Comparison of ENCODE assay signal across 9 cellular contexts in genomic region chr1:25875856-25876692, GRCh38. TPM values are rescaled to one million over a fixed set of nuclear protein-coding genes. Genes with fewer than 3 reads are reported as not detected.
A peak's percentile ranks its signal among the peaks of the same experiment; 100 is the strongest.
DNase-seq lines count a peak whose midpoint lies in the region; ATAC-seq, FAIRE-seq and TF ChIP-seq lines count a peak whose summit lies in the region.
"Had no signal": no experiment of that assay in that cellular context is flagged by ENCODE, and none has a peak within 500 bp of the region (broad histone marks: within the 10 kb centered on the region; RNA-seq: fewer than 3 reads in every experiment).

No MANE protein-coding gene starts in this region.

- peak; percentile 25 for ATAC-seq in GM19324 (IDR thresholded peaks at IDR 0.05; ENCODE audit: low FRiP score, unreplicated experiment)
- peak; percentile 57 to 59 (median 58) for ATAC-seq in natural killer cell

- H2BK5ac ChIP-seq in H1 (ENCODE audit: low read depth, low read length), result peak overlapping the region; percentile 73; the same call in 1 of the 2 replicates

- no peak overlapping the region for H2AK5ac ChIP-seq in H1 (ENCODE audit: low read depth, low read length)

- TF ChIP-seq EP300 in H1 (IDR thresholded peaks at IDR 0.05; ENCODE audit: borderline replicate concordance in 1 of 2, low read depth in 2 of 2, low read length in 2 of 2), result no peak

- H3K14ac ChIP-seq in H1 (ENCODE audit: insufficient read length), result no peak overlapping the region

- POLR2A ChIA-PET in H1 (lab: Charles Lee; ENCODE audit: partially characterized antibody), result interaction anchor here (0.5 to 4.1 kb wide), 18 partner anchors 9 to 435 kb away, joined by 3 to 29 read pairs (median 5); partner anchors contain the start of gene STMN1

- peaks cover 0 to 16% of the 10 kb centered on the region in 2 donors for H3K4me1 Mint-ChIP-seq in natural killer cell

- H3K4me2 ChIP-seq in MM.1S (ENCODE audit: low read depth, low read length), result peak overlapping the region; percentile 86; the same call in 1 of the 2 replicates
- H3K4me2 ChIP-seq in H1 (ENCODE audit: insufficient read depth in 1 of 2, low read depth in 2 of 2, low read length in 2 of 2), result peak overlapping the region; percentile 68 to 79

- H2BK12ac ChIP-seq in H1 (ENCODE audit: low read depth, low read length), result 0 out of 2 replicates have a peak overlapping the region, but pooled peaks have one; percentile 22

- H4K5ac ChIP-seq in H1 (ENCODE audit: insufficient read length, low read depth, low read length), result peak overlapping the region; percentile 32

- no peak overlapping the region for H2BK120ac ChIP-seq in H1 (replicated peaks; ENCODE audit: low read depth, low read length)

- H3K9me2 ChIP-seq in MM.1S (replicated peaks; ENCODE audit: insufficient read depth, low read length), result no peaks in the 10 kb centered on the region

- H3K79me2 ChIP-seq in MM.1S (ENCODE audit: low read length) (no peaks in the 10 kb centered on the region), H1 (ENCODE audit: control insufficient read depth in 1 of 2, insufficient read depth in 2 of 2, low read length in 2 of 2) (no peaks in the 10 kb centered on the region)

- H3K27me3 ChIP-seq in MM.1S (replicated peaks; ENCODE audit: insufficient read depth, low read length) (peaks cover 9% of the 10 kb centered on the region; the same call in 1 of the 2 replicates), H1 (replicated peaks in 1 of 4; ENCODE audit: control insufficient read depth in 3 of 4, extremely low read depth in 1 of 4, insufficient read depth in 3 of 4, low read length in 3 of 4) (peaks cover 0 to 3% (median 1%) of the 10 kb centered on the region in 4 experiments; a peak in 4 of 7 replicates)

- no peaks in the 10 kb centered on the region for H3K9me3 Mint-ChIP-seq in natural killer cell

- no peak; a peak in 1 of 3 replicates for TF ChIP-seq POLR2A in H1 (IDR thresholded peaks at IDR 0.05; ENCODE audit: control extremely low read depth in 1 of 2, low read depth in 2 of 2, low read length in 2 of 2)

- no peak for TF ChIP-seq RAD21 in H1 (IDR thresholded peaks at IDR 0.05 in 1 of 2, conservative IDR thresholded peaks at IDR 0.05 in 1 of 2; ENCODE audit: low read depth in 2 of 2, low read length in 2 of 2)

- WGBS in H1 (ENCODE audit: extremely low coverage in 1 of 2, insufficient coverage in 1 of 2, insufficient read length in 1 of 2, insufficient replicate concordance in 2 of 2, low coverage in 1 of 2, low lambda C conversion rate in 2 of 2, missing lambda C conversion rate in 1 of 2), 2 experiments, result 22% methylated on average over 15 of the region's 32 CpGs; no CpG with 5 or more reads in 1 of the 2 experiments

- no peak for FAIRE-seq in H1 (lab: Jason Lieb, UNC)

- H2AFZ ChIP-seq in MM.1S (ENCODE audit: low read length), result peak overlapping the region; percentile 70; the same call in 1 of the 2 replicates
- H2AFZ ChIP-seq in H1 (ENCODE audit: low read length), result peak overlapping the region; percentile 56; the same call in 1 of the 2 replicates

- intact Hi-C loops in natural killer cell (cut with micrococcal nuclease), result no loop called here

- peaks cover 6% of the 10 kb centered on the region; the same call in 1 of the 2 replicates for H3K4me1 ChIP-seq in MM.1S (ENCODE audit: low read length)
- peaks cover 0 to 13% (median 11%) of the 10 kb centered on the region in 4 experiments; a peak in 5 of 7 replicates for H3K4me1 ChIP-seq in H1 (replicated peaks in 1 of 4; ENCODE audit: control insufficient read depth in 3 of 4, insufficient read depth in 4 of 4, low read length in 3 of 4)

- H3F3A ChIP-seq in MM.1S (ENCODE audit: insufficient read depth, low read length), result no peaks in the 10 kb centered on the region

- H3K27ac Mint-ChIP-seq in natural killer cell, result peak overlapping the region in 1 of 2 donors; percentile 86

- no peaks in the 10 kb centered on the region for H3K27me3 Mint-ChIP-seq in natural killer cell (ENCODE audit: low read depth in 2 of 2)

- no peak for TF ChIP-seq CTCF in MM.1S (IDR thresholded peaks at IDR 0.05; ENCODE audit: low read length)
- no peak for TF ChIP-seq CTCF in H1 (IDR thresholded peaks at IDR 0.05; ENCODE audit: control extremely low read depth in 1 of 3, insufficient read depth in 1 of 3, low read depth in 1 of 3, low read length in 3 of 3)
- TF ChIP-seq CTCF in natural killer cell (IDR thresholded peaks at IDR 0.05), result no peak

- H3K4ac ChIP-seq in H1 (replicated peaks; ENCODE audit: insufficient read length, low read depth, low read length), result no peak overlapping the region

- H3K79me1 ChIP-seq in H1 (ENCODE audit: low read depth, low read length), result peaks cover 2% of the 10 kb centered on the region

- no peak overlapping the region; the same call in 1 of the 2 replicates for H2BK20ac ChIP-seq in H1 (ENCODE audit: low read length)

- H3K36me3 Mint-ChIP-seq in natural killer cell, result no peaks in the 10 kb centered on the region

- no peak overlapping the region for H3K9ac ChIP-seq in MM.1S (ENCODE audit: low read length)
- peak overlapping the region in 3 of 4 experiments; percentile 6 to 40 (median 14); a peak in 5 of 7 replicates for H3K9ac ChIP-seq in H1 (replicated peaks in 1 of 4; ENCODE audit: extremely low read depth in 1 of 4, low read depth in 3 of 4, low read length in 3 of 4)

- H3K4me3 ChIP-seq in MM.1S (ENCODE audit: low read length), result peak overlapping the region; percentile 52
- peak overlapping the region; percentile 26 to 69 (median 48) for H3K4me3 ChIP-seq in H1 (ENCODE audit: extremely low read depth in 1 of 4, insufficient read depth in 2 of 4, low read depth in 3 of 4, low read length in 4 of 4)
- H3K4me3 ChIP-seq: SK-N-MC had no signal

- no peak overlapping the region for H4K91ac ChIP-seq in H1 (replicated peaks; ENCODE audit: insufficient read length, low read length)

- H3K9me3 ChIP-seq in MM.1S (replicated peaks; ENCODE audit: insufficient read depth, low read length), result no peaks in the 10 kb centered on the region
- no peaks in the 10 kb centered on the region for H3K9me3 ChIP-seq in H1 (ENCODE audit: insufficient read depth in 2 of 2, low read depth in 1 of 2, low read length in 1 of 2)

- H2BK15ac ChIP-seq in H1 (ENCODE audit: low read length), result 0 out of 2 replicates have a peak overlapping the region, but pooled peaks have one; percentile 81

- no peaks in the 10 kb centered on the region for H3K36me3 ChIP-seq in MM.1S (replicated peaks; ENCODE audit: insufficient read depth, low read length)
- H3K36me3 ChIP-seq in H1 (ENCODE audit: control insufficient read depth in 2 of 4, insufficient read depth in 4 of 4, low read length in 3 of 4), result no peaks in the 10 kb centered on the region

- peak overlapping the region; percentile 73; the same call in 1 of the 2 replicates for H4K8ac ChIP-seq in H1 (ENCODE audit: extremely low read depth, insufficient read depth, low read length)

- peaks cover 8% of the 10 kb centered on the region for H3K23me2 ChIP-seq in H1 (ENCODE audit: low read depth, low read length)

- no peak for DNase-seq in MM.1S
- no peak for DNase-seq in H1 (ENCODE audit: low read depth in 1 of 2, low spot score in 2 of 2)
- no peak for DNase-seq in natural killer cell
- DNase-seq in mucosa of gallbladder (ENCODE audit: low spot score), result no peak
- DNase-seq in CD1c-positive myeloid dendritic cell (ENCODE audit: extremely low spot score), result no peak
- no peak for DNase-seq in middle frontal gyrus (ENCODE audit: extremely low spot score, low spot score)
- DNase-seq in retina, result no peak

- CTCF ChIA-PET in H1 (lab: Charles Lee; ENCODE audit: partially characterized antibody), result interaction anchor here (0.6 to 4.0 kb wide), 7 partner anchors 12 to 121 kb away, joined by 3 to 25 read pairs (median 8); partner anchors contain the start of gene PAFAH2

- H3K27ac ChIP-seq in MM.1S (ENCODE audit: low read length) (no peak overlapping the region), H1 (ENCODE audit: low read depth, low read length) (0 out of 2 replicates have a peak overlapping the region, but pooled peaks have one; percentile 8)
- H3K27ac ChIP-seq: SK-N-MC had no signal

- H3K4me3 Mint-ChIP-seq in natural killer cell, result peak overlapping the region; percentile 79

- peak overlapping the region; percentile 22 for H3K56ac ChIP-seq in H1 (replicated peaks; ENCODE audit: insufficient read length, low read depth, low read length)

- H3K23ac ChIP-seq in H1 (ENCODE audit: insufficient read length), result no peak overlapping the region

- H3K18ac ChIP-seq in H1 (ENCODE audit: extremely low read depth, low read length), result peak overlapping the region; percentile 60

- H4K20me1 ChIP-seq in MM.1S (ENCODE audit: insufficient read depth, low read length) (no peaks in the 10 kb centered on the region), H1 (replicated peaks in 1 of 2; ENCODE audit: control insufficient read depth in 1 of 2, insufficient read depth in 2 of 2, low read length in 2 of 2) (no peaks in the 10 kb centered on the region)

RNA-seq across cellular contexts. Expression of gene PAQR7, which starts 0.6 kb away (rescaled TPM):
- 7.3 and 7.7 TPM in 2 replicates for total RNA-seq in H1 (2021; fragmentation: NEBNext Ultra II Directional; extraction: Animal tissue kit (Norgen Biotek cat#: 25700))
- 7.4 and 9.0 TPM in 2 replicates for polyA plus RNA-seq in H1 (2011; rRNA removed)
- polyA plus RNA-seq in H1 (2011; cell fraction: cytosol; rRNA removed), result 6.5 TPM
- polyA plus RNA-seq in H1 (2011; cell fraction: nucleus; rRNA removed), result 6.1 TPM
- 6.2 to 8.2 TPM (median 7.5 TPM) in 4 replicates for polyA plus RNA-seq in H1 (2012, experiment 1 of 2)
- polyA plus RNA-seq in H1 (2012, experiment 2 of 2), result 6.0 TPM
- polyA plus RNA-seq in H1 (2013, experiment 1 of 2), result 7.1 TPM
- 8.3 TPM for polyA plus RNA-seq in H1 (2013, experiment 2 of 2)
- 10.1 and 10.5 TPM in 2 replicates for polyA minus RNA-seq in H1 (2011; rRNA and poly(A)+ RNA removed)
- polyA minus RNA-seq in H1 (2011; cell fraction: cytosol; rRNA and poly(A)+ RNA removed), result 7.6 TPM
- 4.5 TPM for polyA minus RNA-seq in H1 (2011; cell fraction: nucleus; rRNA and poly(A)+ RNA removed)
- total RNA-seq in natural killer cell, result 1 to 10 TPM; 2.9 to 3.6 (median 3.0) TPM
- total RNA-seq in mucosa of gallbladder, result 39.7 TPM

RNA-seq across cellular contexts. Expression of gene AUNIP, which starts 16.8 kb away (rescaled TPM):
- total RNA-seq in H1 (2021; fragmentation: NEBNext Ultra II Directional; extraction: Animal tissue kit (Norgen Biotek cat#: 25700)), result 22.9 and 23.2 TPM in 2 replicates
- polyA plus RNA-seq in H1 (2011; rRNA removed), result 15.4 and 18.6 TPM in 2 replicates
- polyA plus RNA-seq in H1 (2011; cell fraction: cytosol; rRNA removed), result 16.5 TPM
- 13.9 TPM for polyA plus RNA-seq in H1 (2011; cell fraction: nucleus; rRNA removed)
- polyA plus RNA-seq in H1 (2012, experiment 1 of 2), result 14.8 to 20.4 TPM (median 15.7 TPM) in 4 replicates
- polyA plus RNA-seq in H1 (2012, experiment 2 of 2), result 12.1 TPM
- 14.6 TPM for polyA plus RNA-seq in H1 (2013, experiment 1 of 2)
- 15.5 TPM for polyA plus RNA-seq in H1 (2013, experiment 2 of 2)
- 19.1 and 23.3 TPM in 2 replicates for polyA minus RNA-seq in H1 (2011; rRNA and poly(A)+ RNA removed)
- polyA minus RNA-seq in H1 (2011; cell fraction: cytosol; rRNA and poly(A)+ RNA removed), result 12.3 TPM
- polyA minus RNA-seq in H1 (2011; cell fraction: nucleus; rRNA and poly(A)+ RNA removed), result 29.0 TPM
- under 1 TPM; 0.16 to 0.50 (median 0.20) TPM for total RNA-seq in natural killer cell
- 0.26 TPM for total RNA-seq in mucosa of gallbladder

RNA-seq across cellular contexts. Expression of gene STMN1, which starts 30.1 kb away (rescaled TPM):
- 561 and 564 TPM in 2 replicates for total RNA-seq in H1 (2021; fragmentation: NEBNext Ultra II Directional; extraction: Animal tissue kit (Norgen Biotek cat#: 25700))
- polyA plus RNA-seq in H1 (2011; rRNA removed), result 78.4 and 116 TPM in 2 replicates
- 189 TPM for polyA plus RNA-seq in H1 (2011; cell fraction: cytosol; rRNA removed)
- polyA plus RNA-seq in H1 (2011; cell fraction: nucleus; rRNA removed), result 60.2 TPM
- polyA plus RNA-seq in H1 (2012, experiment 1 of 2), result 352 to 483 TPM (median 373 TPM) in 4 replicates
- polyA plus RNA-seq in H1 (2012, experiment 2 of 2), result 113 TPM
- polyA plus RNA-seq in H1 (2013, experiment 1 of 2), result 403 TPM
- 416 TPM for polyA plus RNA-seq in H1 (2013, experiment 2 of 2)
- polyA minus RNA-seq in H1 (2011; rRNA and poly(A)+ RNA removed), result 28.0 and 32.8 TPM in 2 replicates
- 51.4 TPM for polyA minus RNA-seq in H1 (2011; cell fraction: cytosol; rRNA and poly(A)+ RNA removed)
- polyA minus RNA-seq in H1 (2011; cell fraction: nucleus; rRNA and poly(A)+ RNA removed), result 64.6 TPM
- total RNA-seq in natural killer cell, result 10 to 100 TPM; 26.6 to 41.0 (median 35.2) TPM
- total RNA-seq in mucosa of gallbladder, result 48.7 TPM

RNA-seq across cellular contexts. Expression of gene MTFR1L, which starts 56.3 kb away (rescaled TPM):
- 20.8 and 23.1 TPM in 2 replicates for total RNA-seq in H1 (2021; fragmentation: NEBNext Ultra II Directional; extraction: Animal tissue kit (Norgen Biotek cat#: 25700))
- 23.1 and 39.9 TPM in 2 replicates for polyA plus RNA-seq in H1 (2011; rRNA removed)
- 25.9 TPM for polyA plus RNA-seq in H1 (2011; cell fraction: cytosol; rRNA removed)
- 27.3 TPM for polyA plus RNA-seq in H1 (2011; cell fraction: nucleus; rRNA removed)
- polyA plus RNA-seq in H1 (2012, experiment 1 of 2), result 20.5 to 26.2 TPM (median 22.8 TPM) in 4 replicates
- 21.2 TPM for polyA plus RNA-seq in H1 (2012, experiment 2 of 2)
- 17.5 TPM for polyA plus RNA-seq in H1 (2013, experiment 1 of 2)
- polyA plus RNA-seq in H1 (2013, experiment 2 of 2), result 15.3 TPM
- 23.2 and 27.4 TPM in 2 replicates for polyA minus RNA-seq in H1 (2011; rRNA and poly(A)+ RNA removed)
- 10.6 TPM for polyA minus RNA-seq in H1 (2011; cell fraction: cytosol; rRNA and poly(A)+ RNA removed)
- polyA minus RNA-seq in H1 (2011; cell fraction: nucleus; rRNA and poly(A)+ RNA removed), result 16.7 TPM
- total RNA-seq in natural killer cell (10 to 100 TPM; 33.4 to 39.0 (median 39.0) TPM), mucosa of gallbladder (77.1 TPM)

Comparison
In these comparisons a context has a peak if more than half of its experiments do, and no peak if none do; other contexts are left out.
1. RNA of gene AUNIP, which starts 16.8 kb away (total RNA-seq): 22.9 to 23.2 TPM in H1; 0.26 TPM in mucosa of gallbladder (single experiment) and 0.16 to 0.50 TPM in natural killer cell; every median in the first group is over 10 times any median in the second.
2. RNA of gene STMN1, which starts 30.1 kb away (total RNA-seq): 561 to 564 TPM in H1; 48.7 TPM in mucosa of gallbladder (single experiment) and 26.6 to 41.0 TPM in natural killer cell; every median in the first group is over 10 times any median in the second.